ENCODE assay signal across 1 cellular context in genomic region chr9:107333363-107333762, GRCh38.
TF ChIP-seq lines count a peak whose summit lies in the region.

No MANE protein-coding gene starts in this region.

TF ChIP-seq in HepG2, 621 proteins besides CTCF, POLR2A, EP300 and RAD21:
- TF ChIP-seq ZNF225 (CRISPR knock-in tag; IDR thresholded peaks at IDR 0.05) (no peak), SIN3B (IDR thresholded peaks at IDR 0.05; ENCODE audit: low read length) (no peak), RBM22 (optimal IDR thresholded peaks at IDR 0.05; ENCODE audit: low read length) (peak; percentile 93), ZC3H13 (CRISPR knock-in tag; IDR thresholded peaks at IDR 0.05) (0 out of 2 replicates have a peak, but pooled peaks have one; percentile 25)
TF ChIP-seq in HepG2: peak in this region for 2.
